1 cellular context compared by ENCODE assay signal in genomic region chr4:146153964-146154536, GRCh38.
TF ChIP-seq lines count a peak whose summit lies in the region.

No MANE protein-coding gene starts in this region.

TF ChIP-seq in HEK293, 187 proteins besides CTCF, POLR2A, EP300 and RAD21 (continued from another document):
- 0 out of 2 replicates have a peak, but pooled peaks have one; percentile 19 for TF ChIP-seq ATF2 (tag by site-specific recombination; IDR thresholded peaks at IDR 0.05; ENCODE audit: low read depth)
